In the genomic region with DNA sequence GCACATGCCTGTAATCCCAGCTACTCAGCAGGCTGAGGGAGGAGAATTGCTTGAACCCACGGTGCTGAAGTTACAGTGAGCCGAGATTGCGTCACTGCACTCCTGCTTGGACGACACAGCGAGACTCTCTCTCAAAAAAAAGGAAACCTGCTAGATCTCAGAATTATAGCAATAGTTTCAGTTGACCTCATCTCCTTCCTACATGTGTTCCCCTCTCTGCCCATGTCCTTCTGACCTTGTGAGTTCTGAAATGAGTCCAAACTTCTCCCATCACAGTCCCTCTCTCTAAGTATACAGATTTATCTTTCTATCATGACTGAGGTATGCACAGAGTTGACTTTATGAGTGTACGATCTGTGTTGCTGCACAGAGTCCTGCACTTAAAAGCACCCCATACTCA, we compare ENCODE assay signal across 12 cellular contexts. TPM values are rescaled to one million over a fixed set of nuclear protein-coding genes. Genes with fewer than 3 reads are reported as not detected.
DNase-seq lines count a peak whose midpoint lies in the region; ATAC-seq and TF ChIP-seq lines count a peak whose summit lies in the region.
"Had no signal": no experiment of that assay in that cellular context is flagged by ENCODE, and none has a peak within 500 bp of the region (broad histone marks: within the 10 kb centered on the region; RNA-seq: fewer than 3 reads in every experiment).

No MANE protein-coding gene starts in this region.

- no peaks in the 10 kb centered on the region for H3K27me3 ChIP-seq in adrenal gland
- H3K27me3 ChIP-seq: upper lobe of left lung had no signal

- TF ChIP-seq POLR2A in adrenal gland (IDR thresholded peaks at IDR 0.05) = peak in 1 of 2 donors; percentile 40

- intact Hi-C loops in activated CD4-positive, alpha-beta memory T cell treated with anti-CD3 and anti-CD28 coated beads for 36 hours (cut with micrococcal nuclease) = no loop called here
- intact Hi-C loops in adrenal gland (cut with DNase I) = loop anchor here (10.0 kb wide), 2 partner anchors 55 to 65 kb away; a partner anchor contains a TSS

- peak; percentile 12 for DNase-seq in activated CD4-positive, alpha-beta memory T cell treated with anti-CD3 and anti-CD28 coated beads for 36 hours
- DNase-seq in activated CD4-positive, alpha-beta memory T cell treated with anti-CD3 and anti-CD28 coated beads, Interleukin-2, amount 10 ng/mL, durations not matched to agents 7 days and 5 days = no peak
- peak; percentile 43 to 77 (median 66) for DNase-seq in adrenal gland
- peak; percentile 27 for DNase-seq in stimulated activated CD8-positive, alpha-beta memory T cell treated with anti-CD3 and anti-CD28 coated beads, Interleukin-4, amount 100 ng/mL, for 48 hours
- DNase-seq in SW 1271 (lab: John Stamatoyannopoulos, UW) = no peak
- no peak for DNase-seq in HPDE6-E6E7 (ENCODE audit: extremely low spot score)
- DNase-seq in activated CD8-positive, alpha-beta memory T cell treated with anti-CD3 and anti-CD28 coated beads, Interleukin-2, amount 10 ng/mL, durations not matched to agents 7 days and 5 days = no peak
- DNase-seq: dermis blood vessel endothelial cell had no signal

- CTCF ChIA-PET in activated CD4-positive, alpha-beta memory T cell treated with anti-CD3 and anti-CD28 coated beads for 36 hours (lab: Charles Lee) = no interaction called here
- CTCF ChIA-PET in activated CD4-positive, alpha-beta memory T cell treated with anti-CD3 and anti-CD28 coated beads, Interleukin-2, amount 10 ng/mL, durations not matched to agents 7 days and 5 days (lab: Charles Lee) = no interaction called here
- CTCF ChIA-PET in activated CD8-positive, alpha-beta memory T cell treated with anti-CD3 and anti-CD28 coated beads, Interleukin-2, amount 10 ng/mL, durations not matched to agents 7 days and 5 days (lab: Charles Lee) = no interaction called here

- peak overlapping the region; percentile 22 to 88 (median 59) for H3K27ac ChIP-seq in adrenal gland

- POLR2A ChIA-PET in activated CD4-positive, alpha-beta memory T cell treated with anti-CD3 and anti-CD28 coated beads for 36 hours (lab: Charles Lee) = no interaction called here
- POLR2A ChIA-PET in activated CD4-positive, alpha-beta memory T cell treated with anti-CD3 and anti-CD28 coated beads, Interleukin-2, amount 10 ng/mL, durations not matched to agents 7 days and 5 days (lab: Charles Lee) = no interaction called here

- peak overlapping the region in 1 of 4 donors; percentile 3 for H3K4me3 ChIP-seq in adrenal gland
- H3K4me3 ChIP-seq: upper lobe of left lung had no signal

- H3K9me3 Mint-ChIP-seq in activated CD4-positive, alpha-beta memory T cell treated with anti-CD3 and anti-CD28 coated beads for 36 hours = no peaks in the 10 kb centered on the region
- H3K9me3 Mint-ChIP-seq in activated CD4-positive, alpha-beta memory T cell treated with anti-CD3 and anti-CD28 coated beads, Interleukin-2, amount 10 ng/mL, durations not matched to agents 7 days and 5 days = no peaks in the 10 kb centered on the region
- no peaks in the 10 kb centered on the region for H3K9me3 Mint-ChIP-seq in activated CD8-positive, alpha-beta memory T cell treated with anti-CD3 and anti-CD28 coated beads, Interleukin-2, amount 10 ng/mL, durations not matched to agents 7 days and 5 days (ENCODE audit: low read depth)
- H3K9me3 Mint-ChIP-seq: IgD-negative memory B cell had no signal

- peak; percentile 53 for ATAC-seq in HG02798 (IDR thresholded peaks at IDR 0.05; ENCODE audit: poor library complexity, unreplicated experiment)
- ATAC-seq in activated CD8-positive, alpha-beta memory T cell treated with anti-CD3 and anti-CD28 coated beads, Interleukin-2, amount 10 ng/mL, durations not matched to agents 7 days and 5 days = no peak

- peaks cover 7% of the 10 kb centered on the region for H3K27me3 Mint-ChIP-seq in activated CD4-positive, alpha-beta memory T cell treated with anti-CD3 and anti-CD28 coated beads for 36 hours
- H3K27me3 Mint-ChIP-seq in activated CD4-positive, alpha-beta memory T cell treated with anti-CD3 and anti-CD28 coated beads, Interleukin-2, amount 10 ng/mL, durations not matched to agents 7 days and 5 days = peaks cover 19% of the 10 kb centered on the region
- peaks cover 35% of the 10 kb centered on the region for H3K27me3 Mint-ChIP-seq in activated CD8-positive, alpha-beta memory T cell treated with anti-CD3 and anti-CD28 coated beads, Interleukin-2, amount 10 ng/mL, durations not matched to agents 7 days and 5 days

- no peaks in the 10 kb centered on the region for H3K36me3 Mint-ChIP-seq in activated CD4-positive, alpha-beta memory T cell treated with anti-CD3 and anti-CD28 coated beads for 36 hours
- no peaks in the 10 kb centered on the region for H3K36me3 Mint-ChIP-seq in activated CD4-positive, alpha-beta memory T cell treated with anti-CD3 and anti-CD28 coated beads, Interleukin-2, amount 10 ng/mL, durations not matched to agents 7 days and 5 days (ENCODE audit: low read depth)
- H3K36me3 Mint-ChIP-seq in activated CD8-positive, alpha-beta memory T cell treated with anti-CD3 and anti-CD28 coated beads, Interleukin-2, amount 10 ng/mL, durations not matched to agents 7 days and 5 days = no peaks in the 10 kb centered on the region
- H3K36me3 Mint-ChIP-seq: IgD-negative memory B cell had no signal

- H3K27ac Mint-ChIP-seq in activated CD4-positive, alpha-beta memory T cell treated with anti-CD3 and anti-CD28 coated beads for 36 hours = no peak overlapping the region
- no peak overlapping the region for H3K27ac Mint-ChIP-seq in activated CD4-positive, alpha-beta memory T cell treated with anti-CD3 and anti-CD28 coated beads, Interleukin-2, amount 10 ng/mL, durations not matched to agents 7 days and 5 days
- H3K27ac Mint-ChIP-seq in activated CD8-positive, alpha-beta memory T cell treated with anti-CD3 and anti-CD28 coated beads, Interleukin-2, amount 10 ng/mL, durations not matched to agents 7 days and 5 days = no peak overlapping the region
- H3K27ac Mint-ChIP-seq: IgD-negative memory B cell had no signal

- no peaks in the 10 kb centered on the region for H3K9me3 ChIP-seq in adrenal gland (replicated peaks in 1 of 3)
- H3K9me3 ChIP-seq: upper lobe of left lung had no signal

- H3K4me3 Mint-ChIP-seq in activated CD4-positive, alpha-beta memory T cell treated with anti-CD3 and anti-CD28 coated beads for 36 hours = no peak overlapping the region
- no peak overlapping the region for H3K4me3 Mint-ChIP-seq in activated CD4-positive, alpha-beta memory T cell treated with anti-CD3 and anti-CD28 coated beads, Interleukin-2, amount 10 ng/mL, durations not matched to agents 7 days and 5 days
- H3K4me3 Mint-ChIP-seq in activated CD8-positive, alpha-beta memory T cell treated with anti-CD3 and anti-CD28 coated beads, Interleukin-2, amount 10 ng/mL, durations not matched to agents 7 days and 5 days = no peak overlapping the region
- H3K4me3 Mint-ChIP-seq: IgD-negative memory B cell had no signal

- H3K4me1 ChIP-seq in adrenal gland (replicated peaks in 1 of 2) = peaks cover 41 to 43% of the 10 kb centered on the region in 2 donors

- H3K36me3 ChIP-seq in adrenal gland (replicated peaks in 1 of 2) = no peaks in the 10 kb centered on the region
- H3K36me3 ChIP-seq: upper lobe of left lung had no signal

- H3K4me1 Mint-ChIP-seq in activated CD4-positive, alpha-beta memory T cell treated with anti-CD3 and anti-CD28 coated beads for 36 hours (ENCODE audit: low read depth) = peaks cover 6% of the 10 kb centered on the region
- H3K4me1 Mint-ChIP-seq in activated CD4-positive, alpha-beta memory T cell treated with anti-CD3 and anti-CD28 coated beads, Interleukin-2, amount 10 ng/mL, durations not matched to agents 7 days and 5 days = peaks cover 3% of the 10 kb centered on the region
- H3K4me1 Mint-ChIP-seq in activated CD8-positive, alpha-beta memory T cell treated with anti-CD3 and anti-CD28 coated beads, Interleukin-2, amount 10 ng/mL, durations not matched to agents 7 days and 5 days = peaks cover 5% of the 10 kb centered on the region

- no peak for TF ChIP-seq CTCF in adrenal gland (IDR thresholded peaks at IDR 0.05)

- WGBS in adrenal gland, 4 donors = 16 to 24% (median 19%) methylated on average over 6 of the region's 6 CpGs

RNA-seq across cellular contexts. Expression of a gene that starts 44.6 kb away (rescaled TPM):
- total RNA-seq in activated CD4-positive, alpha-beta memory T cell treated with anti-CD3 and anti-CD28 coated beads for 36 hours = not detected
- not detected for total RNA-seq in activated CD4-positive, alpha-beta memory T cell treated with anti-CD3 and anti-CD28 coated beads, Interleukin-2, amount 10 ng/mL, durations not matched to agents 7 days and 5 days
- 1 to 10 TPM in 6 of 8 donors, under 1 TPM in 2; 0.11 to 8.2 (median 2.7) TPM for total RNA-seq in adrenal gland
- 1 to 10 TPM in 2 of 3 donors, under 1 TPM in 1; 0.57 to 4.8 (median 3.0) TPM for polyA plus RNA-seq in adrenal gland
- total RNA-seq in activated CD8-positive, alpha-beta memory T cell treated with anti-CD3 and anti-CD28 coated beads, Interleukin-2, amount 10 ng/mL, durations not matched to agents 7 days and 5 days = not detected
- total RNA-seq: dermis blood vessel endothelial cell, RPMI7951 had no signal
- polyA plus RNA-seq: IgD-negative memory B cell had no signal

RNA-seq across cellular contexts. Expression of a gene that starts 57.2 kb away (rescaled TPM):
- 10 to 100 TPM; 12.4 to 13.5 TPM for total RNA-seq in activated CD4-positive, alpha-beta memory T cell treated with anti-CD3 and anti-CD28 coated beads for 36 hours
- 10 to 100 TPM; 20.9 to 21.4 TPM for total RNA-seq in activated CD4-positive, alpha-beta memory T cell treated with anti-CD3 and anti-CD28 coated beads, Interleukin-2, amount 10 ng/mL, durations not matched to agents 7 days and 5 days
- total RNA-seq in adrenal gland = 100 to 1,000 TPM in 3 of 8 donors, 10 to 100 TPM in 5; 41.4 to 139 (median 84.0) TPM
- polyA plus RNA-seq in adrenal gland = 10 to 100 TPM; 48.7 to 95.9 (median 68.9) TPM
- 10 to 100 TPM; 14.4 to 21.6 TPM for total RNA-seq in activated CD8-positive, alpha-beta memory T cell treated with anti-CD3 and anti-CD28 coated beads, Interleukin-2, amount 10 ng/mL, durations not matched to agents 7 days and 5 days

Comparison
In these comparisons a context has a peak if more than half of its experiments do, and no peak if none do; other contexts are left out.
1. DNase-seq: peak in activated CD4-positive, alpha-beta memory T cell treated with anti-CD3 and anti-CD28 coated beads for 36 hours (single experiment), adrenal gland (7 of 7) and stimulated activated CD8-positive, alpha-beta memory T cell treated with anti-CD3 and anti-CD28 coated beads, Interleukin-4, amount 100 ng/mL, for 48 hours (single experiment); none in activated CD4-positive, alpha-beta memory T cell treated with anti-CD3 and anti-CD28 coated beads, Interleukin-2, amount 10 ng/mL, durations not matched to agents 7 days and 5 days (single experiment), SW 1271 (0 of 2), HPDE6-E6E7 (single experiment) and activated CD8-positive, alpha-beta memory T cell treated with anti-CD3 and anti-CD28 coated beads, Interleukin-2, amount 10 ng/mL, durations not matched to agents 7 days and 5 days (single experiment).